In the genomic region with DNA sequence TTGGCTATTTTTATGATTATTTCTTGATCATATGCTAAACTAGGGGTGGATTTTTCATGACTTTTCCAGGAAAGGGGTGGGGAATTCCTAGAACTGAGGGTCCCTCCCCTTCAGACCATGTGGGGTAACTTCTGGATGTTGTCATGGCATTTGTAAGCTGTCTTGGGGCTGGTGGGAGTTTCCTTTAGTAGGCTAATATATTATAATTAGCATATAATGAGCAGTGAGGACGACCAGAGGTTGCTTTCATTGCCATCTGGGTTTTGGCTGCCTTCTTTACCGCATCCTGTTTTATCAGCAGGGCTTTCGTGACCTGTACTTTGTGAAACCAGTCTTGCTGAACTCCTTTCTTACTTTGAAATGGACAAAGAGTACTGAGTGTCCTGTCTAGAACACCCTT, we compare ENCODE assay signal across 15 cellular contexts. TPM values are rescaled to one million over a fixed set of nuclear protein-coding genes. Genes with fewer than 3 reads are reported as not detected.
A peak's percentile ranks its signal among the peaks of the same experiment; 100 is the strongest.
DNase-seq lines count a peak whose midpoint lies in the region; ATAC-seq, FAIRE-seq and TF ChIP-seq lines count a peak whose summit lies in the region.
"Had no signal": no experiment of that assay in that cellular context is flagged by ENCODE, and none has a peak within 500 bp of the region (broad histone marks: within the 10 kb centered on the region; RNA-seq: fewer than 3 reads in every experiment).

No MANE protein-coding gene starts in this region.

- H3K27ac ChIP-seq in body of pancreas: no peak overlapping the region
- H3K27ac ChIP-seq in left ventricle myocardium inferior (replicated peaks): no peak overlapping the region
- H3K27ac ChIP-seq: colonic mucosa had no signal

- H3K36me3 ChIP-seq in body of pancreas (replicated peaks in 1 of 2; ENCODE audit: insufficient read depth in 1 of 2, low read depth in 2 of 2): no peaks in the 10 kb centered on the region
- H3K36me3 ChIP-seq in left ventricle myocardium inferior: no peaks in the 10 kb centered on the region
- H3K36me3 ChIP-seq: colonic mucosa had no signal

- H3K27me3 ChIP-seq in body of pancreas (no peaks in the 10 kb centered on the region), left ventricle myocardium inferior (ENCODE audit: low read depth) (no peaks in the 10 kb centered on the region)
- H3K27me3 ChIP-seq: colonic mucosa had no signal

- ATAC-seq in GM19324 (IDR thresholded peaks at IDR 0.05; ENCODE audit: low FRiP score, unreplicated experiment): peak; percentile 59
- peak; percentile 74 for ATAC-seq in HG02798 (IDR thresholded peaks at IDR 0.05; ENCODE audit: poor library complexity, unreplicated experiment)
- ATAC-seq in HG03521 (IDR thresholded peaks at IDR 0.05; ENCODE audit: unreplicated experiment): peak; percentile 69
- no peak for ATAC-seq in body of pancreas

- TF ChIP-seq CTCF in GM12864 (IDR thresholded peaks at IDR 0.05; ENCODE audit: low read depth, low read length, missing control alignments) (no peak), body of pancreas (IDR thresholded peaks at IDR 0.05) (no peak), left ventricle myocardium inferior (IDR thresholded peaks at IDR 0.05; ENCODE audit: borderline replicate concordance) (no peak)

- DNase-seq in GM12864 (ENCODE audit: low read depth) (peak; percentile 60), body of pancreas (no peak), urothelium cell line (ENCODE audit: low spot score) (no peak), left ventricle myocardium inferior (no peak), mesenteric fat pad (ENCODE audit: low spot score) (no peak)
- DNase-seq: activated CD4-positive, alpha-beta T cell treated with anti-CD3 and anti-CD28 coated beads, Interleukin-2, amount 10 ng/mL, durations not matched to agents 7 days and 5 days; activated naive CD4-positive, alpha-beta T cell treated with anti-CD3 and anti-CD28 coated beads for 36 hours; colonic mucosa; EL; NCI-H1417 treated with DMSO at 0.1 percent for 48 hours; T-helper 1 cell; trophoblast cell had no signal

- 69 to 74% methylated on average over 3 of the region's 3 CpGs for WGBS in body of pancreas, 2 donors

- H3K9me3 ChIP-seq in body of pancreas (no peaks in the 10 kb centered on the region), left ventricle myocardium inferior (replicated peaks) (no peaks in the 10 kb centered on the region)
- H3K9me3 ChIP-seq: colonic mucosa had no signal

- H3K4me3 ChIP-seq in GM12864 (ENCODE audit: low read depth, low read length) (no peak overlapping the region), body of pancreas (no peak overlapping the region), left ventricle myocardium inferior (no peak overlapping the region)
- H3K4me3 ChIP-seq: colonic mucosa had no signal

- intact Hi-C loops in body of pancreas (cut with DNase I): no loop called here
- intact Hi-C loops in left ventricle myocardium inferior (cut with micrococcal nuclease): no loop called here

- no peak for TF ChIP-seq POLR2A in body of pancreas (IDR thresholded peaks at IDR 0.05)

- FAIRE-seq in urothelium cell line (lab: Jason Lieb, UNC): no peak

- H3K4me1 ChIP-seq in body of pancreas: no peaks in the 10 kb centered on the region
- H3K4me1 ChIP-seq in left ventricle myocardium inferior: no peaks in the 10 kb centered on the region
- H3K4me1 ChIP-seq: colonic mucosa had no signal

RNA-seq across cellular contexts. Expression of gene ABCA5, which starts 40.4 kb away (rescaled TPM):
- total RNA-seq in body of pancreas (100 to 1,000 TPM in 1 of 2 donors, 10 to 100 TPM in 1; 93.4 to 104 TPM), left ventricle myocardium inferior (17.1 TPM), mesenteric fat pad (73.8 TPM)

RNA-seq across cellular contexts. Expression of gene MAP2K6, which starts 47.2 kb away (rescaled TPM):
- total RNA-seq in body of pancreas (10 to 100 TPM in 1 of 2 donors, 1 to 10 TPM in 1; 4.4 to 34.6 TPM), left ventricle myocardium inferior (2.0 TPM), mesenteric fat pad (22.1 TPM)
